Comparison of ENCODE assay signal across 13 cellular contexts in genomic region chr15:79967331-79968182, GRCh38. TPM values are rescaled to one million over a fixed set of nuclear protein-coding genes. Genes with fewer than 3 reads are reported as not detected.
DNase-seq lines count a peak whose midpoint lies in the region; ATAC-seq and TF ChIP-seq lines count a peak whose summit lies in the region.
"Had no signal": no experiment of that assay in that cellular context is flagged by ENCODE, and none has a peak within 500 bp of the region (broad histone marks: within the 10 kb centered on the region; RNA-seq: fewer than 3 reads in every experiment).

No MANE protein-coding gene starts in this region.

- H3K36me3 Mint-ChIP-seq in activated CD4-positive, alpha-beta T cell treated with anti-CD3 and anti-CD28 coated beads, Interleukin-2, amount 10 ng/mL, durations not matched to agents 7 days and 5 days (ENCODE audit: low read depth): peaks cover 18% of the 10 kb centered on the region
- peaks cover 8% of the 10 kb centered on the region for H3K36me3 Mint-ChIP-seq in central memory CD8-positive, alpha-beta T cell (ENCODE audit: insufficient read depth)
- peaks cover 36 to 56% of the 10 kb centered on the region in 2 donors for H3K36me3 Mint-ChIP-seq in stimulated activated naive B cell treated with anti-CD40 and anti-IgM and Interleukin-4, amounts not matched to agents 10 μg/mL and 1 μg/mL and 100 μg/mL, for 72 hours

- CTCF ChIA-PET in activated CD4-positive, alpha-beta T cell treated with anti-CD3 and anti-CD28 coated beads, Interleukin-2, amount 10 ng/mL, durations not matched to agents 7 days and 5 days (lab: Charles Lee): interaction anchor here (0.6 to 1.6 kb wide), 4 partner anchors 11 to 114 kb away, joined by 3 to 6 read pairs (median 4); no protein-coding TSS in a partner anchor

- H3K4me3 ChIP-seq in lower leg skin (ENCODE audit: low read depth, poor library complexity, severe bottlenecking): no peak overlapping the region
- H3K4me3 ChIP-seq: cardiac muscle cell, tibial artery had no signal

- no peak for TF ChIP-seq CTCF in lower leg skin (IDR thresholded peaks at IDR 0.05)

- POLR2A ChIA-PET in activated CD4-positive, alpha-beta T cell treated with anti-CD3 and anti-CD28 coated beads, Interleukin-2, amount 10 ng/mL, durations not matched to agents 7 days and 5 days (lab: Charles Lee): interaction anchor here (0.5 kb wide), 1 partner anchor 1094 kb away, joined by 3 read pairs; no protein-coding TSS in a partner anchor

- no peaks in the 10 kb centered on the region for H3K27me3 Mint-ChIP-seq in activated CD4-positive, alpha-beta T cell treated with anti-CD3 and anti-CD28 coated beads, Interleukin-2, amount 10 ng/mL, durations not matched to agents 7 days and 5 days
- no peaks in the 10 kb centered on the region for H3K27me3 Mint-ChIP-seq in central memory CD8-positive, alpha-beta T cell
- no peaks in the 10 kb centered on the region for H3K27me3 Mint-ChIP-seq in stimulated activated naive B cell treated with anti-CD40 and anti-IgM and Interleukin-4, amounts not matched to agents 10 μg/mL and 1 μg/mL and 100 μg/mL, for 72 hours

- 85 to 89% methylated on average over 9 of the region's 9 CpGs for WGBS in lower leg skin, 2 donors

- H3K4me3 Mint-ChIP-seq in activated CD4-positive, alpha-beta T cell treated with anti-CD3 and anti-CD28 coated beads, Interleukin-2, amount 10 ng/mL, durations not matched to agents 7 days and 5 days: peak overlapping the region; percentile 80
- H3K4me3 Mint-ChIP-seq in central memory CD8-positive, alpha-beta T cell: peak overlapping the region; percentile 81
- peak overlapping the region; percentile 83 to 87 for H3K4me3 Mint-ChIP-seq in stimulated activated naive B cell treated with anti-CD40 and anti-IgM and Interleukin-4, amounts not matched to agents 10 μg/mL and 1 μg/mL and 100 μg/mL, for 72 hours
- H3K4me3 Mint-ChIP-seq: neural crest cell had no signal

- TF ChIP-seq POLR2A in lower leg skin (IDR thresholded peaks at IDR 0.05): no peak

- ATAC-seq in activated CD4-positive, CD25-positive, alpha-beta regulatory T cell treated with anti-CD3 and anti-CD28 coated beads, Interleukin-2, amount 50 U/mL, for 24 hours: peak; percentile 60 to 62
- no peak for ATAC-seq in central memory CD8-positive, alpha-beta T cell (replicated peaks; ENCODE audit: extremely low read depth, poor library complexity, severe bottlenecking)
- no peak for ATAC-seq in stimulated activated naive B cell treated with anti-CD40 and anti-IgM and Interleukin-4, amounts not matched to agents 10 μg/mL and 1 μg/mL and 100 μg/mL, for 72 hours (replicated peaks)
- no peak for ATAC-seq in GM18858 (IDR thresholded peaks at IDR 0.05; ENCODE audit: unreplicated experiment)
- ATAC-seq in GM18873 (IDR thresholded peaks at IDR 0.05; ENCODE audit: low FRiP score, unreplicated experiment): no peak

- peak overlapping the region; percentile 88 for H3K27ac Mint-ChIP-seq in activated CD4-positive, alpha-beta T cell treated with anti-CD3 and anti-CD28 coated beads, Interleukin-2, amount 10 ng/mL, durations not matched to agents 7 days and 5 days
- peak overlapping the region; percentile 80 for H3K27ac Mint-ChIP-seq in central memory CD8-positive, alpha-beta T cell (ENCODE audit: low read depth)
- peak overlapping the region; percentile 91 for H3K27ac Mint-ChIP-seq in stimulated activated naive B cell treated with anti-CD40 and anti-IgM and Interleukin-4, amounts not matched to agents 10 μg/mL and 1 μg/mL and 100 μg/mL, for 72 hours

- no peak for DNase-seq in activated CD4-positive, CD25-positive, alpha-beta regulatory T cell treated with anti-CD3 and anti-CD28 coated beads, Interleukin-2, amount 50 U/mL, for 72 hours
- peak; percentile 16 for DNase-seq in activated CD4-positive, alpha-beta T cell treated with anti-CD3 and anti-CD28 coated beads, Interleukin-2, amount 10 ng/mL, durations not matched to agents 7 days and 5 days
- DNase-seq in central memory CD8-positive, alpha-beta T cell (ENCODE audit: low spot score in 2 of 2): no peak
- no peak for DNase-seq in stimulated activated naive B cell treated with anti-CD40 and anti-IgM and Interleukin-4, amounts not matched to agents 10 μg/mL and 1 μg/mL and 100 μg/mL, for 72 hours
- DNase-seq in lower leg skin (ENCODE audit: low spot score in 2 of 2): no peak
- DNase-seq: NCI-H2171 treated with DMSO at 0.1 percent for 48 hours, Right ventricle myocardium superior, tibial artery had no signal

- intact Hi-C loops in lower leg skin (cut with DNase I; ENCODE audit: low total_unique reads): no loop called here

- peaks cover 57% of the 10 kb centered on the region for H3K4me1 Mint-ChIP-seq in activated CD4-positive, alpha-beta T cell treated with anti-CD3 and anti-CD28 coated beads, Interleukin-2, amount 10 ng/mL, durations not matched to agents 7 days and 5 days
- H3K4me1 Mint-ChIP-seq in central memory CD8-positive, alpha-beta T cell: peaks cover 61% of the 10 kb centered on the region
- peaks cover 25 to 52% of the 10 kb centered on the region in 2 donors for H3K4me1 Mint-ChIP-seq in stimulated activated naive B cell treated with anti-CD40 and anti-IgM and Interleukin-4, amounts not matched to agents 10 μg/mL and 1 μg/mL and 100 μg/mL, for 72 hours
- H3K4me1 Mint-ChIP-seq: neural crest cell had no signal

- H3K9me3 Mint-ChIP-seq in activated CD4-positive, alpha-beta T cell treated with anti-CD3 and anti-CD28 coated beads, Interleukin-2, amount 10 ng/mL, durations not matched to agents 7 days and 5 days: peaks cover 9% of the 10 kb centered on the region
- no peaks in the 10 kb centered on the region for H3K9me3 Mint-ChIP-seq in central memory CD8-positive, alpha-beta T cell
- H3K9me3 Mint-ChIP-seq in stimulated activated naive B cell treated with anti-CD40 and anti-IgM and Interleukin-4, amounts not matched to agents 10 μg/mL and 1 μg/mL and 100 μg/mL, for 72 hours: peaks cover 2 to 7% of the 10 kb centered on the region in 2 donors
- H3K9me3 Mint-ChIP-seq: neural crest cell had no signal

RNA-seq across cellular contexts. Expression of gene BCL2A1, which starts 3.4 kb away (rescaled TPM):
- total RNA-seq in activated CD4-positive, alpha-beta T cell treated with anti-CD3 and anti-CD28 coated beads, Interleukin-2, amount 10 ng/mL, durations not matched to agents 7 days and 5 days: 10 to 100 TPM; 14.2 to 14.8 TPM
- total RNA-seq in lower leg skin: 1 to 10 TPM in 1 of 4 donors, under 1 TPM in 1, not detected in 2; 0.84 to 1.3 TPM
- total RNA-seq: cardiac muscle cell, neural crest cell had no signal

Comparison
In these comparisons a context has a peak if more than half of its experiments do, and no peak if none do; other contexts are left out.
1. ATAC-seq: peak in activated CD4-positive, CD25-positive, alpha-beta regulatory T cell treated with anti-CD3 and anti-CD28 coated beads, Interleukin-2, amount 50 U/mL, for 24 hours (2 of 2); none in central memory CD8-positive, alpha-beta T cell (single experiment), stimulated activated naive B cell treated with anti-CD40 and anti-IgM and Interleukin-4, amounts not matched to agents 10 μg/mL and 1 μg/mL and 100 μg/mL, for 72 hours (0 of 2), GM18858 (single experiment) and GM18873 (single experiment).
2. RNA of gene BCL2A1, which starts 3.4 kb away (total RNA-seq): 14.2 to 14.8 TPM in activated CD4-positive, alpha-beta T cell treated with anti-CD3 and anti-CD28 coated beads, Interleukin-2, amount 10 ng/mL, durations not matched to agents 7 days and 5 days; 0.84 to 1.3 TPM in lower leg skin; every median in the first group is over 4 times any median in the second.
3. Peak in every context shown above with its lines, with median percentiles within 50 percentile points of each other: H3K27ac Mint-ChIP-seq and H3K4me3 Mint-ChIP-seq.